In genomic region chr11:66579017-66579606, GRCh38 we compare ENCODE assay signal across 1 cellular context.
TF ChIP-seq lines count a peak whose summit lies in the region.

No MANE protein-coding gene starts in this region.

TF ChIP-seq in SK-N-SH treated with all-trans-retinoic acid at 6 μM for 48 hours, 23 proteins besides CTCF, POLR2A, EP300 and RAD21 (continued from another document):
- TF ChIP-seq PATZ1 (CRISPR knock-in tag; IDR thresholded peaks at IDR 0.05; ENCODE audit: borderline replicate concordance) (no peak), CREB5 (CRISPR knock-in tag; IDR thresholded peaks at IDR 0.05; ENCODE audit: low read depth) (no peak), ZNF565 (CRISPR knock-in tag; conservative IDR thresholded peaks at IDR 0.05; ENCODE audit: low read depth) (no peak), ZFP3 (CRISPR knock-in tag; IDR thresholded peaks at IDR 0.05) (no peak)
